ENCODE assay signal across 29 cellular contexts in the genomic region with DNA sequence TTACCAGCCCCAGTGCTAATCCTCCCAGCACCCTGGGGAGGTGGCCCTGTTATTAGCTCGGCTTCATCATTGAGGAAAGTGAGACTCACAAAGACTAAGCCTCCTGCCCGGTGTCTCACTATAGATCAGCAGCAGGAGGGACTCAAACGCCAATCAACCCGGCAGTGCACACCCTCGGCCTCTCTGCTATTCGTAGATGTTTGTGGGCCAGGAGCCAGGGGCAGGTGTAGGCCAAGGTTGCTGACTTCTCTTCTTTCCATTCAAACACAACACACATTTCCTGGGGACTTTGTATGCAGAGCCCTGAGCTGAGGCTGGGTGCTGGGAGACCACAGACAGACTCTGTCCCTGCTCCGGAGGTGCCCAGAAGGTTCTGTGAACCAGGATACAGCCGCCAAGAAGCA. TPM values are rescaled to one million over a fixed set of nuclear protein-coding genes. Genes with fewer than 3 reads are reported as not detected.
DNase-seq lines count a peak whose midpoint lies in the region; ATAC-seq and FAIRE-seq lines count a peak whose summit lies in the region.
"Had no signal": no experiment of that assay in that cellular context is flagged by ENCODE, and none has a peak within 500 bp of the region (broad histone marks: within the 10 kb centered on the region; RNA-seq: fewer than 3 reads in every experiment).

No MANE protein-coding gene starts in this region.

- intact Hi-C loops in Right ventricle myocardium superior (cut with DNase I), result no loop called here

- peaks cover 0 to 1% of the 10 kb centered on the region in 2 donors for H3K27me3 ChIP-seq in small intestine (ENCODE audit: control insufficient read depth in 2 of 2, insufficient read depth in 2 of 2, low read length in 2 of 2)

- WGBS in small intestine, 3 donors, result 23 to 62% (median 23%) methylated on average over 8 of the region's 8 CpGs

- no peaks in the 10 kb centered on the region for H3K36me3 ChIP-seq in small intestine (ENCODE audit: control insufficient read depth in 2 of 2, insufficient read depth in 2 of 2, low read length in 2 of 2)
- H3K36me3 ChIP-seq: lower lobe of right lung had no signal

- H3K4me3 ChIP-seq in small intestine (ENCODE audit: low read depth in 1 of 2, low read length in 2 of 2), result no peak overlapping the region
- H3K4me3 ChIP-seq: lower lobe of right lung had no signal

- ATAC-seq in Right ventricle myocardium superior (ENCODE audit: poor library complexity), result no peak
- ATAC-seq: esophagus mucosa, lower lobe of right lung had no signal

- no peak overlapping the region for H3K27ac ChIP-seq in small intestine (ENCODE audit: low read depth in 1 of 2, low read length in 1 of 2)
- H3K27ac ChIP-seq: lower lobe of right lung, RWPE1, VCaP had no signal

- no peak for FAIRE-seq in small intestine (lab: Jason Lieb, UNC)
- FAIRE-seq: HTR-8/SVneo had no signal

- H3K9me3 ChIP-seq in small intestine (ENCODE audit: control insufficient read depth, low read depth), result no peaks in the 10 kb centered on the region
- H3K9me3 ChIP-seq: lower lobe of right lung, SK-N-SH had no signal

- H3K4me1 ChIP-seq in small intestine (ENCODE audit: control insufficient read depth in 2 of 2, insufficient read depth in 1 of 2, low read depth in 1 of 2, low read length in 1 of 2), result no peaks in the 10 kb centered on the region

- peak; percentile 53 to 76 for DNase-seq in NCI-H2081 (lab: John Stamatoyannopoulos, UW)
- no peak for DNase-seq in NCI-H2081 treated with DMSO at 0.1 percent for 48 hours (lab: John Stamatoyannopoulos, UW)
- DNase-seq in NCI-H774 (lab: John Stamatoyannopoulos, UW), result peak; percentile 48
- DNase-seq in iPS-NIHi11 (ENCODE audit: low spot score), result peak; percentile 39
- peak; percentile 38 for DNase-seq in small intestine
- DNase-seq in NCI-H1694 treated with DMSO at 0.1 percent for 48 hours (lab: John Stamatoyannopoulos, UW), result no peak
- no peak for DNase-seq in amygdala (lab: John Stamatoyannopoulos, UW)
- no peak for DNase-seq in Right ventricle myocardium superior
- DNase-seq: 8988T; activated CD8-positive, alpha-beta memory T cell treated with anti-CD3 and anti-CD28 coated beads, Interleukin-2, amount 50 U/mL, for 4 hours; activated naive CD8-positive, alpha-beta T cell treated with anti-CD3 and anti-CD28 coated beads, Interleukin-2, amount 10 ng/mL, durations not matched to agents 7 days and 5 days; AML-193; DND-41; effector CD8-positive, alpha-beta T cell; foreskin melanocyte; islet precursor cell; Kasumi-1; lower lobe of right lung; NCI-H446; nucleus accumbens; SK-N-SH; stimulated activated CD4-positive, alpha-beta T cell treated with anti-CD3 and anti-CD28 coated beads, Interleukin-12 subunit alpha, Interleukin-12 subunit beta, amount 100 ng/mL, for 4 hours; trophoblast cell had no signal

RNA-seq across cellular contexts. Expression of gene SBK3, which starts 9.4 kb away (rescaled TPM):
- polyA plus RNA-seq in small intestine, result under 1 TPM in 1 of 3 donors, not detected in 2; 0.39 TPM
- 27.4 TPM for total RNA-seq in Right ventricle myocardium superior
- total RNA-seq: activated naive CD8-positive, alpha-beta T cell treated with anti-CD3 and anti-CD28 coated beads, Interleukin-2, amount 10 ng/mL, durations not matched to agents 7 days and 5 days; activated T-helper 2 cell treated with anti-CD3 and anti-CD28 coated beads, Interferon-gamma antibody, Interleukin-2, Interleukin-4, amounts not matched to agents 10 μg/mL and 5 μg/mL and 100 μg/mL, durations not matched to agents 14 hours and 24 hours and 36 hours; T-helper 2 cell treated with Interferon-gamma antibody and Interleukin-4, amounts not matched to agents 100 ng/mL and 5 ng/mL, for 36 hours had no signal

RNA-seq across cellular contexts. Expression of gene SBK2, which starts 17.8 kb away (rescaled TPM):
- not detected for polyA plus RNA-seq in small intestine
- total RNA-seq in Right ventricle myocardium superior, result 15.6 TPM
- total RNA-seq: activated naive CD8-positive, alpha-beta T cell treated with anti-CD3 and anti-CD28 coated beads, Interleukin-2, amount 10 ng/mL, durations not matched to agents 7 days and 5 days; activated T-helper 2 cell treated with anti-CD3 and anti-CD28 coated beads, Interferon-gamma antibody, Interleukin-2, Interleukin-4, amounts not matched to agents 10 μg/mL and 5 μg/mL and 100 μg/mL, durations not matched to agents 14 hours and 24 hours and 36 hours; esophagus mucosa; lower lobe of right lung; T-helper 2 cell treated with Interferon-gamma antibody and Interleukin-4, amounts not matched to agents 100 ng/mL and 5 ng/mL, for 36 hours had no signal

RNA-seq across cellular contexts. Expression of gene ZNF579, which starts 25.9 kb away (rescaled TPM):
- 1 to 10 TPM; 2.2 to 4.9 (median 4.8) TPM for polyA plus RNA-seq in small intestine
- total RNA-seq in Right ventricle myocardium superior, result 13.6 TPM

RNA-seq across cellular contexts. Expression of gene FIZ1, which starts 44.6 kb away (rescaled TPM):
- 1 to 10 TPM; 7.2 to 7.5 (median 7.3) TPM for polyA plus RNA-seq in small intestine
- 13.0 TPM for total RNA-seq in Right ventricle myocardium superior

RNA-seq across cellular contexts. Expression of gene ZNF524, which starts 45.3 kb away (rescaled TPM):
- polyA plus RNA-seq in small intestine, result 10 to 100 TPM; 40.2 to 63.5 (median 51.2) TPM
- total RNA-seq in Right ventricle myocardium superior, result 17.5 TPM

Comparison
In these comparisons a context has a peak if more than half of its experiments do, and no peak if none do; other contexts are left out.
1. DNase-seq: peak in NCI-H2081 (2 of 2), NCI-H774 (single experiment), iPS-NIHi11 (single experiment) and small intestine (single experiment); none in NCI-H2081 treated with DMSO at 0.1 percent for 48 hours (single experiment), NCI-H1694 treated with DMSO at 0.1 percent for 48 hours (single experiment), amygdala (0 of 56) and Right ventricle myocardium superior (single experiment).